Comparison of ENCODE assay signal across 2 cellular contexts in genomic region chr1:87644500-87645245, GRCh38.
TF ChIP-seq lines count a peak whose summit lies in the region.

No MANE protein-coding gene starts in this region.

TF ChIP-seq in K562, 482 proteins besides CTCF, POLR2A, EP300 and RAD21 (continued from another document):
- no peak for TF ChIP-seq ZNF518B (CRISPR knock-in tag; IDR thresholded peaks at IDR 0.05)

TF ChIP-seq in WTC11, 78 proteins besides CTCF, POLR2A, EP300 and RAD21 (continued from another document):
- no peak for TF ChIP-seq FOXP4 (CRISPR knock-in tag; IDR thresholded peaks at IDR 0.05)
- no peak for TF ChIP-seq ZBTB43 (CRISPR knock-in tag; IDR thresholded peaks at IDR 0.05)
- no peak for TF ChIP-seq ESRRA (CRISPR knock-in tag; IDR thresholded peaks at IDR 0.05; ENCODE audit: borderline replicate concordance)
- no peak for TF ChIP-seq ATF1 (CRISPR knock-in tag; IDR thresholded peaks at IDR 0.05)
- no peak for TF ChIP-seq SOX15 (CRISPR knock-in tag; IDR thresholded peaks at IDR 0.05)
- TF ChIP-seq FOXJ3 (CRISPR knock-in tag; IDR thresholded peaks at IDR 0.05; ENCODE audit: borderline replicate concordance), result no peak
- TF ChIP-seq NR3C1 (CRISPR knock-in tag; conservative IDR thresholded peaks at IDR 0.05; ENCODE audit: low read depth), result no peak
- TF ChIP-seq TP53 (CRISPR knock-in tag; IDR thresholded peaks at IDR 0.05), result no peak
- TF ChIP-seq ZNF512 (CRISPR knock-in tag; IDR thresholded peaks at IDR 0.05; ENCODE audit: borderline replicate concordance), result no peak
- TF ChIP-seq ZBTB21 (CRISPR knock-in tag; IDR thresholded peaks at IDR 0.05; ENCODE audit: borderline replicate concordance), result no peak
- no peak for TF ChIP-seq MXD4 (CRISPR knock-in tag; IDR thresholded peaks at IDR 0.05; ENCODE audit: borderline replicate concordance)
- TF ChIP-seq AFF4 (CRISPR knock-in tag; IDR thresholded peaks at IDR 0.05; ENCODE audit: borderline replicate concordance), result no peak
- TF ChIP-seq ZNF317 (CRISPR knock-in tag; IDR thresholded peaks at IDR 0.05; ENCODE audit: borderline replicate concordance, low read depth), result no peak
- TF ChIP-seq ETV6 (CRISPR knock-in tag; IDR thresholded peaks at IDR 0.05), result no peak
